ENCODE assay signal across 20 cellular contexts in the genomic region with DNA sequence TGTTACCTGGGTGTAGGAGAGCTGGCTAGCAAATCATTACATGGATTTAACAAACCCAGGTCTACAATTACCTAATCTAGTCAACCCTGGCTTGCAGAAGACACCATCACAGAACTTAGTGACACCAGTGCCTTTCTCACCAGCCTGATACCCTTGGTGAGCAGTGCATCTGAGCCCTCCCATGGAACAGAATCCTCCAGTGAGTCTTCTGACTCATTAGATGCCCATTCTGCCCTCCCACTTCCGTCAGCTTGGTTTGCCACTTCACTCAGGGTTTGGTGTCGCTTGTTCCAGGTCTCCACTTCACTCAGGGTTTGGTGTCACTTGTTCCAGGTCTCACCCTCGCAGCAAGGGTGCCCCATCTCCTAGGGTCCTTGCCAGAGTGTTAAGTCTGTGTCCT.
"Had no signal": no experiment of that assay in that cellular context is flagged by ENCODE, and none has a peak within 500 bp of the region (broad histone marks: within the 10 kb centered on the region; RNA-seq: fewer than 3 reads in every experiment).

No MANE protein-coding gene starts in this region.

- H3K9me3 ChIP-seq: right atrium auricular region, sigmoid colon, suprapubic skin, thyroid gland, upper lobe of left lung, uterus had no signal

- H3K4me3 ChIP-seq: dorsolateral prefrontal cortex, right atrium auricular region, sigmoid colon, skin epidermis, suprapubic skin, thyroid gland, upper lobe of left lung, uterus had no signal

- DNase-seq: cortex of kidney; dorsolateral prefrontal cortex; effector CD8-positive, alpha-beta T cell; foreskin melanocyte; head of caudate nucleus; hippocampal formation; left colon; mammary epithelial cell; naive thymus-derived CD4-positive, alpha-beta T cell; nephron progenitor cell; sigmoid colon; stimulated activated CD4-positive, alpha-beta T cell treated with anti-CD3 and anti-CD28 coated beads, Interleukin-2, amount 100 ng/mL, for 24 hours; stimulated activated CD4-positive, alpha-beta T cell treated with anti-CD3 and anti-CD28 coated beads, Interleukin-4, amount 100 ng/mL, for 4 hours; stimulated activated naive CD4-positive, alpha-beta T cell; thyroid gland; upper lobe of left lung; uterus had no signal

- H3K27me3 ChIP-seq: dorsolateral prefrontal cortex, right atrium auricular region, sigmoid colon, suprapubic skin, thyroid gland, upper lobe of left lung, uterus had no signal

- H3K36me3 ChIP-seq: right atrium auricular region, sigmoid colon, suprapubic skin, thyroid gland, upper lobe of left lung, uterus had no signal

- H3K4me3 Mint-ChIP-seq: naive thymus-derived CD4-positive, alpha-beta T cell; nephron progenitor cell had no signal

- H3K4me1 ChIP-seq: right atrium auricular region, suprapubic skin, thyroid gland, uterus had no signal

- H3K4me1 Mint-ChIP-seq: nephron progenitor cell had no signal

- ATAC-seq: left colon; naive thymus-derived CD4-positive, alpha-beta T cell had no signal

- H3K9me3 Mint-ChIP-seq: naive thymus-derived CD4-positive, alpha-beta T cell; nephron progenitor cell had no signal

- H3K27ac Mint-ChIP-seq: naive thymus-derived CD4-positive, alpha-beta T cell; nephron progenitor cell had no signal

- H3K27ac ChIP-seq: dorsolateral prefrontal cortex, right atrium auricular region, sigmoid colon, skin epidermis, suprapubic skin, thyroid gland, upper lobe of left lung, uterus had no signal
